6 cellular contexts compared by ENCODE assay signal in genomic region chr11:2480067-2480873, GRCh38. TPM values are rescaled to one million over a fixed set of nuclear protein-coding genes. Genes with fewer than 3 reads are reported as not detected.
"Had no signal": no experiment of that assay in that cellular context is flagged by ENCODE, and none has a peak within 500 bp of the region (broad histone marks: within the 10 kb centered on the region; RNA-seq: fewer than 3 reads in every experiment).

No MANE protein-coding gene starts in this region.

RNA-seq across cellular contexts. Expression of gene TRPM5, which starts 36.0 kb away (rescaled TPM):
- total RNA-seq: activated CD4-positive, alpha-beta memory T cell treated with anti-CD3 and anti-CD28 coated beads, Interleukin-2, amount 10 ng/mL, durations not matched to agents 7 days and 5 days; bronchial epithelial cell; esophagus mucosa; gastrocnemius medialis; left lobe of liver; right lobe of liver had no signal
